ENCODE assay signal across 12 cellular contexts in genomic region chr14:50018236-50019210, GRCh38.
DNase-seq lines count a peak whose midpoint lies in the region; ATAC-seq and TF ChIP-seq lines count a peak whose summit lies in the region.
"Had no signal": no experiment of that assay in that cellular context is flagged by ENCODE, and none has a peak within 500 bp of the region (broad histone marks: within the 10 kb centered on the region; RNA-seq: fewer than 3 reads in every experiment).

No MANE protein-coding gene starts in this region.

- DNase-seq in AG08395 (ENCODE audit: low spot score) (peak; percentile 41), fibroblast of villous mesenchyme (ENCODE audit: low read depth) (peak; percentile 56), osteocyte (ENCODE audit: extremely low spot score, unreplicated experiment) (no peak), NCI-H1694 (lab: John Stamatoyannopoulos, UW) (no peak), NCI-H510A treated with DMSO at 0.1 percent for 48 hours (lab: John Stamatoyannopoulos, UW) (no peak), GM10266 (ENCODE audit: extremely low spot score) (no peak), NCI-H2081 treated with DMSO at 0.1 percent for 48 hours (lab: John Stamatoyannopoulos, UW) (no peak)
- DNase-seq: activated B cell treated with CpG ODN at 0.5 μM for 24 hours, activated gamma-delta T cell, NCI-H1105, retina had no signal

- no peaks in the 10 kb centered on the region for H3K27me3 Mint-ChIP-seq in osteocyte (ENCODE audit: unreplicated experiment)
- H3K27me3 Mint-ChIP-seq: activated B cell treated with CpG ODN at 0.5 μM for 24 hours had no signal

- H3K4me1 Mint-ChIP-seq in osteocyte (ENCODE audit: unreplicated experiment), result peaks cover 55% of the 10 kb centered on the region

- no peak overlapping the region for H3K4me3 Mint-ChIP-seq in osteocyte (ENCODE audit: unreplicated experiment)
- H3K4me3 Mint-ChIP-seq: activated B cell treated with CpG ODN at 0.5 μM for 24 hours had no signal

- ATAC-seq in SK-N-SH treated with all-trans-retinoic acid at 6 μM for 48 hours, result peak; percentile 70

- H3K4me3 ChIP-seq in fibroblast of villous mesenchyme (ENCODE audit: low read depth, low read length), result no peak overlapping the region

- no peak for TF ChIP-seq CTCF in fibroblast of villous mesenchyme (IDR thresholded peaks at IDR 0.05; ENCODE audit: insufficient read depth, low read depth, low read length)
- TF ChIP-seq CTCF in osteocyte (IDR thresholded peaks at IDR 0.05), result no peak
- no peak for TF ChIP-seq CTCF in GM10266 (IDR thresholded peaks at IDR 0.05; ENCODE audit: control insufficient read depth, insufficient read depth, low read depth, missing control alignments)

- peak overlapping the region; percentile 94 for H3K27ac Mint-ChIP-seq in osteocyte (ENCODE audit: unreplicated experiment)
- H3K27ac Mint-ChIP-seq: activated B cell treated with CpG ODN at 0.5 μM for 24 hours had no signal

- peaks cover 3% of the 10 kb centered on the region for H3K36me3 Mint-ChIP-seq in osteocyte (ENCODE audit: unreplicated experiment)

- peaks cover 6% of the 10 kb centered on the region for H3K9me3 Mint-ChIP-seq in osteocyte (ENCODE audit: unreplicated experiment)

TF ChIP-seq in SK-N-SH treated with all-trans-retinoic acid at 6 μM for 48 hours, 23 proteins besides CTCF, POLR2A, EP300 and RAD21:
- no peak for TF ChIP-seq SNAI2 (CRISPR knock-in tag; IDR thresholded peaks at IDR 0.05)
- no peak for TF ChIP-seq BACH2 (CRISPR knock-in tag; IDR thresholded peaks at IDR 0.05; ENCODE audit: borderline replicate concordance)
- TF ChIP-seq ZC3H10 (CRISPR knock-in tag; IDR thresholded peaks at IDR 0.05), result no peak
- peak; percentile 33; the same call in 1 of the 2 replicates for TF ChIP-seq ISL1 (CRISPR knock-in tag; IDR thresholded peaks at IDR 0.05)

Comparison
In these comparisons a context has a peak if more than half of its experiments do, and no peak if none do; other contexts are left out.
1. DNase-seq: peak in AG08395 (single experiment) and fibroblast of villous mesenchyme (single experiment); none in osteocyte (single experiment), NCI-H1694 (single experiment), NCI-H510A treated with DMSO at 0.1 percent for 48 hours (single experiment), GM10266 (single experiment) and NCI-H2081 treated with DMSO at 0.1 percent for 48 hours (single experiment).